ENCODE assay signal across 1 cellular context in genomic region chr12:570949-571794, GRCh38.
TF ChIP-seq lines count a peak whose summit lies in the region.

No MANE protein-coding gene starts in this region.

TF ChIP-seq in H1, 55 proteins besides CTCF, POLR2A, EP300 and RAD21 (continued from another document):
- no peak for TF ChIP-seq CHD7 (IDR thresholded peaks at IDR 0.05; ENCODE audit: insufficient replicate concordance, low read length)
- no peak for TF ChIP-seq NANOG (IDR thresholded peaks at IDR 0.05; ENCODE audit: insufficient read depth, low read depth, low read length, poor library complexity, severe bottlenecking)
- TF ChIP-seq TAF7 (optimal IDR thresholded peaks at IDR 0.05; ENCODE audit: borderline replicate concordance, low read depth, low read length): no peak
- TF ChIP-seq CEBPB (IDR thresholded peaks at IDR 0.05; ENCODE audit: low read depth, low read length): no peak
- no peak for TF ChIP-seq KDM1A (IDR thresholded peaks at IDR 0.05; ENCODE audit: borderline replicate concordance, low read length)
- no peak for TF ChIP-seq JUND (IDR thresholded peaks at IDR 0.05; ENCODE audit: low read length)
- no peak for TF ChIP-seq KDM4A (IDR thresholded peaks at IDR 0.05; ENCODE audit: low read depth, low read length, severe bottlenecking)
